ENCODE assay signal across 18 cellular contexts in the genomic region with DNA sequence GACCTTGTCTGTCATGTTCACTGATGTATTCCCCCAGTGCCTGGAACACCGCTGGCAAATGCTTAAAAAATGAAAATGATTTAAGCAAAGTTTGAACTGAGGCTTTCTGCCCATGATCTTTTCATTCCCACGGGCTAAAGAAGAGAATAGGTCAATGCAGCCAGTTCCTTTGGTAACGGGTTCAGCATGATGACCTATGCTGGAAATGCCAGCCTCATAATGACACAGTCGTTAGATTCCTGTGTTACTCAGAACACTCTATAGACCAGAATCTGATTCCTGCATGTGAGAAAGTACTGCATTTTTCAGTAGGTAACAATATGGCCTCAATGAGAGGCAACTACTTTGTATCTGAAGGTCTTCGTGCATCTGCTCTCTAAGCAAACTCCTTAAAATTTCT. TPM values are rescaled to one million over a fixed set of nuclear protein-coding genes. Genes with fewer than 3 reads are reported as not detected.
DNase-seq lines count a peak whose midpoint lies in the region; ATAC-seq and TF ChIP-seq lines count a peak whose summit lies in the region.
"Had no signal": no experiment of that assay in that cellular context is flagged by ENCODE, and none has a peak within 500 bp of the region (broad histone marks: within the 10 kb centered on the region; RNA-seq: fewer than 3 reads in every experiment).

No MANE protein-coding gene starts in this region.

- ATAC-seq in activated T-cell treated with anti-CD3 and anti-CD28 coated beads, Interleukin-2, amount 50 U/mL, for 72 hours (replicated peaks in 1 of 2), result no peak
- ATAC-seq in GM19395 (IDR thresholded peaks at IDR 0.05; ENCODE audit: unreplicated experiment), result no peak
- ATAC-seq: A549, HepG2 had no signal

- H2AFZ ChIP-seq in osteoblast (ENCODE audit: low read length), result no peak overlapping the region

- no peaks in the 10 kb centered on the region for H3K79me2 ChIP-seq in osteoblast (ENCODE audit: insufficient read depth, low read length)

- peaks cover 0 to 3% of the 10 kb centered on the region in 2 donors for H3K36me3 Mint-ChIP-seq in activated T-cell treated with anti-CD3 and anti-CD28 coated beads, Interleukin-2, amount 50 U/mL, for 72 hours (ENCODE audit: insufficient read depth in 2 of 2)

- no peak for TF ChIP-seq CTCF in astrocyte of the spinal cord (IDR thresholded peaks at IDR 0.05; ENCODE audit: low read depth, low read length)
- no peak for TF ChIP-seq CTCF in osteoblast (IDR thresholded peaks at IDR 0.05; ENCODE audit: extremely low read depth, low read depth, low read length)

- no peak overlapping the region for H3K4me3 Mint-ChIP-seq in activated T-cell treated with anti-CD3 and anti-CD28 coated beads, Interleukin-2, amount 50 U/mL, for 72 hours
- H3K4me3 Mint-ChIP-seq: CD14-positive monocyte; CD4-positive, alpha-beta memory T cell; H9 had no signal

- H3K4me1 Mint-ChIP-seq in activated T-cell treated with anti-CD3 and anti-CD28 coated beads, Interleukin-2, amount 50 U/mL, for 72 hours (ENCODE audit: low read depth), result no peaks in the 10 kb centered on the region
- H3K4me1 Mint-ChIP-seq: CD14-positive monocyte, H9 had no signal

- H4K20me1 ChIP-seq in osteoblast (ENCODE audit: insufficient read depth, low read length), result no peaks in the 10 kb centered on the region
- H4K20me1 ChIP-seq: BLaER1 had no signal

- no peaks in the 10 kb centered on the region for H3K9me3 Mint-ChIP-seq in activated T-cell treated with anti-CD3 and anti-CD28 coated beads, Interleukin-2, amount 50 U/mL, for 72 hours
- H3K9me3 Mint-ChIP-seq: CD14-positive monocyte; CD4-positive, alpha-beta memory T cell; H9 had no signal

- no peaks in the 10 kb centered on the region for H3K4me1 ChIP-seq in osteoblast (ENCODE audit: insufficient read depth, low read length)
- H3K4me1 ChIP-seq: A549, BLaER1 had no signal

- peak overlapping the region; percentile 57 for H3K27ac ChIP-seq in osteoblast (ENCODE audit: low read depth, low read length)
- H3K27ac ChIP-seq: 22Rv1, A549, BLaER1 had no signal

- no peak overlapping the region for H3K4me3 ChIP-seq in astrocyte of the spinal cord (ENCODE audit: low read depth, low read length)
- H3K4me3 ChIP-seq in osteoblast (ENCODE audit: insufficient read depth, low read length), result no peak overlapping the region
- H3K4me3 ChIP-seq: A549, BLaER1 had no signal

- H3K9me3 ChIP-seq in osteoblast (ENCODE audit: low read depth, low read length), result no peaks in the 10 kb centered on the region
- H3K9me3 ChIP-seq: A549, BLaER1 had no signal

- no peak for DNase-seq in activated T-cell treated with anti-CD3 and anti-CD28 coated beads, Interleukin-2, amount 50 U/mL, for 72 hours
- no peak for DNase-seq in activated T-cell treated with anti-CD3 and anti-CD28 coated beads, Interleukin-2, amount 50 U/mL, for 1 hour
- DNase-seq in astrocyte of the spinal cord (ENCODE audit: low read depth, low spot score) (peak; percentile 25), dermis blood vessel endothelial cell (peak; percentile 62), osteoblast (ENCODE audit: insufficient read length, low spot score, missing footprints) (no peak), NCI-H146 (lab: John Stamatoyannopoulos, UW) (no peak), iPS-NIHi7 (ENCODE audit: extremely low spot score) (no peak)
- DNase-seq: CD4-positive, alpha-beta memory T cell; DMS153; DMS79 treated with DMSO at 0.1 percent for 48 hours; GF-D8; H9 had no signal

- in situ Hi-C loops in astrocyte of the spinal cord (cut with HindIII; ENCODE audit: low sequenced_read_pairs), result no loop called here

- H3K4me2 ChIP-seq in osteoblast (ENCODE audit: insufficient read depth, low read length), result no peak overlapping the region
- H3K4me2 ChIP-seq: A549, BLaER1 had no signal

- H3K36me3 ChIP-seq in osteoblast (ENCODE audit: insufficient read depth, low read length), result no peaks in the 10 kb centered on the region

- no peaks in the 10 kb centered on the region for H3K27me3 Mint-ChIP-seq in activated T-cell treated with anti-CD3 and anti-CD28 coated beads, Interleukin-2, amount 50 U/mL, for 72 hours (ENCODE audit: low read depth)
- H3K27me3 Mint-ChIP-seq: CD4-positive, alpha-beta memory T cell had no signal

- H3K27ac Mint-ChIP-seq in activated T-cell treated with anti-CD3 and anti-CD28 coated beads, Interleukin-2, amount 50 U/mL, for 72 hours, result peak overlapping the region; percentile 1
- H3K27ac Mint-ChIP-seq: CD14-positive monocyte, H9 had no signal

- no peaks in the 10 kb centered on the region for H3K27me3 ChIP-seq in osteoblast (ENCODE audit: insufficient read depth, low read length)
- H3K27me3 ChIP-seq: BLaER1 had no signal

RNA-seq across cellular contexts. Expression of a gene that starts 19.1 kb away (rescaled TPM):
- total RNA-seq in activated T-cell treated with anti-CD3 and anti-CD28 coated beads, Interleukin-2, amount 50 U/mL, for 72 hours, result 100 to 1,000 TPM; 227 to 324 TPM
- total RNA-seq in dermis blood vessel endothelial cell (46.5 and 64.4 TPM in 2 replicates), osteoblast (4.3 and 5.9 TPM in 2 replicates)

RNA-seq across cellular contexts. Expression of a gene that starts 22.6 kb away (rescaled TPM):
- total RNA-seq in activated T-cell treated with anti-CD3 and anti-CD28 coated beads, Interleukin-2, amount 50 U/mL, for 72 hours, result 10 to 100 TPM; 71.7 to 77.7 TPM
- total RNA-seq in dermis blood vessel endothelial cell (26.5 and 27.5 TPM in 2 replicates), osteoblast (29.7 and 35.4 TPM in 2 replicates)

RNA-seq across cellular contexts. Expression of a gene that starts 54.4 kb away (rescaled TPM):
- total RNA-seq in activated T-cell treated with anti-CD3 and anti-CD28 coated beads, Interleukin-2, amount 50 U/mL, for 72 hours, result 10 to 100 TPM; 59.5 to 60.3 TPM
- total RNA-seq in dermis blood vessel endothelial cell, result 109 and 164 TPM in 2 replicates
- total RNA-seq in osteoblast, result 69.0 and 77.1 TPM in 2 replicates

RNA-seq across cellular contexts. Expression of a gene that starts 55.0 kb away (rescaled TPM):
- total RNA-seq in activated T-cell treated with anti-CD3 and anti-CD28 coated beads, Interleukin-2, amount 50 U/mL, for 72 hours, result 100 to 1,000 TPM; 112 to 114 TPM
- total RNA-seq in dermis blood vessel endothelial cell (71.6 and 81.5 TPM in 2 replicates), osteoblast (69.0 and 77.4 TPM in 2 replicates)

Comparison
In these comparisons a context has a peak if more than half of its experiments do, and no peak if none do; other contexts are left out.
1. DNase-seq: peak in astrocyte of the spinal cord (single experiment) and dermis blood vessel endothelial cell (single experiment); none in activated T-cell treated with anti-CD3 and anti-CD28 coated beads, Interleukin-2, amount 50 U/mL, for 72 hours (0 of 2), activated T-cell treated with anti-CD3 and anti-CD28 coated beads, Interleukin-2, amount 50 U/mL, for 1 hour (single experiment), osteoblast (single experiment), NCI-H146 (single experiment) and iPS-NIHi7 (single experiment).